Comparison of ENCODE assay signal across 7 cellular contexts in genomic region chr7:34331102-34331501, GRCh38.
"Had no signal": no experiment of that assay in that cellular context is flagged by ENCODE, and none has a peak within 500 bp of the region (broad histone marks: within the 10 kb centered on the region; RNA-seq: fewer than 3 reads in every experiment).

No MANE protein-coding gene starts in this region.

- ATAC-seq: HepG2, K562 had no signal

- H3K4me1 Mint-ChIP-seq: IgD-negative memory B cell had no signal

- DNase-seq: IMR-90, KBM-7, KG1 had no signal

- H3K27ac Mint-ChIP-seq: IgD-negative memory B cell had no signal

- H3K27ac ChIP-seq: HL-60 had no signal

- H3K36me3 Mint-ChIP-seq: IgD-negative memory B cell had no signal

- H3K4me3 ChIP-seq: K562 had no signal

- H3K27me3 Mint-ChIP-seq: IgD-negative memory B cell had no signal

- H3K4me3 Mint-ChIP-seq: IgD-negative memory B cell had no signal
